In the genomic region with DNA sequence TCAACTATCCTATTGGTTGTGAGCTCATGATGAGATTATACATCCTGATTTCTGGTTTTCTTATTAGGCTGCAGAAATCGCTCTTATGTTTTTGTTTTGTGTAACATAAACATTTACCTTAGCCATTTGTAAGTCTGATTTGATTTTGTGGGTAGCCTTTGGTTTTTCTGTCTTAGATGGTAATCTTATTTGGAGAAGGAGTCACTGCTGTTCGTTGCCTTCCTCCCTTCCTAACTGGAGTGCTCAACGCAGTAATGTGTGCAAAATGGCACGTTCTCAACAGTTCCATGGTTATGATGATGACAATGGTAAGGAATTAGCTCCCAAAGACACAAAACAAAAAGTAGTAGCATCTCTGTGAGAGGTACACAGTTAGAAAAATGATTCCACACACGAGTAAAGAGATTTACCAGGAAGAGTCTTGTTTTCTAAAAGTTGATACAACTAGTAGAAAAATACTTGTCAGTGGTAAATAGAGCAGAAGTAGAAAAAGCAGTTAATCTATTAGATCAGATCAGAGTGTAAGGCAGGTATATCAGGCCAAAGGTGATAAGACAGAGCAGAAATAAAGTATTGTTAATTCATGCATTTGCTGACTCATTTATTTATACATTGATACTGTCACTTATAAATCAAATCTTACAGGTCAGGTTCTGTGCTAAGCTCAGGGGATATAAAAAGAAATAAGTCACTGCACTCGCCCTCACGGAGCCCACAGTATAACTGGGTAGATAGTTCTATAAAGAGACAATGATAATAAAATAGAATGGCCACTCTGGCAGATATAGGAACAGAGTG, we compare ENCODE assay signal across 1 cellular context.
TF ChIP-seq lines count a peak whose summit lies in the region.

No MANE protein-coding gene starts in this region.

TF ChIP-seq in GM23338, 12 proteins besides CTCF, POLR2A, EP300 and RAD21 (continued from another document):
- TF ChIP-seq, protein P1, sequence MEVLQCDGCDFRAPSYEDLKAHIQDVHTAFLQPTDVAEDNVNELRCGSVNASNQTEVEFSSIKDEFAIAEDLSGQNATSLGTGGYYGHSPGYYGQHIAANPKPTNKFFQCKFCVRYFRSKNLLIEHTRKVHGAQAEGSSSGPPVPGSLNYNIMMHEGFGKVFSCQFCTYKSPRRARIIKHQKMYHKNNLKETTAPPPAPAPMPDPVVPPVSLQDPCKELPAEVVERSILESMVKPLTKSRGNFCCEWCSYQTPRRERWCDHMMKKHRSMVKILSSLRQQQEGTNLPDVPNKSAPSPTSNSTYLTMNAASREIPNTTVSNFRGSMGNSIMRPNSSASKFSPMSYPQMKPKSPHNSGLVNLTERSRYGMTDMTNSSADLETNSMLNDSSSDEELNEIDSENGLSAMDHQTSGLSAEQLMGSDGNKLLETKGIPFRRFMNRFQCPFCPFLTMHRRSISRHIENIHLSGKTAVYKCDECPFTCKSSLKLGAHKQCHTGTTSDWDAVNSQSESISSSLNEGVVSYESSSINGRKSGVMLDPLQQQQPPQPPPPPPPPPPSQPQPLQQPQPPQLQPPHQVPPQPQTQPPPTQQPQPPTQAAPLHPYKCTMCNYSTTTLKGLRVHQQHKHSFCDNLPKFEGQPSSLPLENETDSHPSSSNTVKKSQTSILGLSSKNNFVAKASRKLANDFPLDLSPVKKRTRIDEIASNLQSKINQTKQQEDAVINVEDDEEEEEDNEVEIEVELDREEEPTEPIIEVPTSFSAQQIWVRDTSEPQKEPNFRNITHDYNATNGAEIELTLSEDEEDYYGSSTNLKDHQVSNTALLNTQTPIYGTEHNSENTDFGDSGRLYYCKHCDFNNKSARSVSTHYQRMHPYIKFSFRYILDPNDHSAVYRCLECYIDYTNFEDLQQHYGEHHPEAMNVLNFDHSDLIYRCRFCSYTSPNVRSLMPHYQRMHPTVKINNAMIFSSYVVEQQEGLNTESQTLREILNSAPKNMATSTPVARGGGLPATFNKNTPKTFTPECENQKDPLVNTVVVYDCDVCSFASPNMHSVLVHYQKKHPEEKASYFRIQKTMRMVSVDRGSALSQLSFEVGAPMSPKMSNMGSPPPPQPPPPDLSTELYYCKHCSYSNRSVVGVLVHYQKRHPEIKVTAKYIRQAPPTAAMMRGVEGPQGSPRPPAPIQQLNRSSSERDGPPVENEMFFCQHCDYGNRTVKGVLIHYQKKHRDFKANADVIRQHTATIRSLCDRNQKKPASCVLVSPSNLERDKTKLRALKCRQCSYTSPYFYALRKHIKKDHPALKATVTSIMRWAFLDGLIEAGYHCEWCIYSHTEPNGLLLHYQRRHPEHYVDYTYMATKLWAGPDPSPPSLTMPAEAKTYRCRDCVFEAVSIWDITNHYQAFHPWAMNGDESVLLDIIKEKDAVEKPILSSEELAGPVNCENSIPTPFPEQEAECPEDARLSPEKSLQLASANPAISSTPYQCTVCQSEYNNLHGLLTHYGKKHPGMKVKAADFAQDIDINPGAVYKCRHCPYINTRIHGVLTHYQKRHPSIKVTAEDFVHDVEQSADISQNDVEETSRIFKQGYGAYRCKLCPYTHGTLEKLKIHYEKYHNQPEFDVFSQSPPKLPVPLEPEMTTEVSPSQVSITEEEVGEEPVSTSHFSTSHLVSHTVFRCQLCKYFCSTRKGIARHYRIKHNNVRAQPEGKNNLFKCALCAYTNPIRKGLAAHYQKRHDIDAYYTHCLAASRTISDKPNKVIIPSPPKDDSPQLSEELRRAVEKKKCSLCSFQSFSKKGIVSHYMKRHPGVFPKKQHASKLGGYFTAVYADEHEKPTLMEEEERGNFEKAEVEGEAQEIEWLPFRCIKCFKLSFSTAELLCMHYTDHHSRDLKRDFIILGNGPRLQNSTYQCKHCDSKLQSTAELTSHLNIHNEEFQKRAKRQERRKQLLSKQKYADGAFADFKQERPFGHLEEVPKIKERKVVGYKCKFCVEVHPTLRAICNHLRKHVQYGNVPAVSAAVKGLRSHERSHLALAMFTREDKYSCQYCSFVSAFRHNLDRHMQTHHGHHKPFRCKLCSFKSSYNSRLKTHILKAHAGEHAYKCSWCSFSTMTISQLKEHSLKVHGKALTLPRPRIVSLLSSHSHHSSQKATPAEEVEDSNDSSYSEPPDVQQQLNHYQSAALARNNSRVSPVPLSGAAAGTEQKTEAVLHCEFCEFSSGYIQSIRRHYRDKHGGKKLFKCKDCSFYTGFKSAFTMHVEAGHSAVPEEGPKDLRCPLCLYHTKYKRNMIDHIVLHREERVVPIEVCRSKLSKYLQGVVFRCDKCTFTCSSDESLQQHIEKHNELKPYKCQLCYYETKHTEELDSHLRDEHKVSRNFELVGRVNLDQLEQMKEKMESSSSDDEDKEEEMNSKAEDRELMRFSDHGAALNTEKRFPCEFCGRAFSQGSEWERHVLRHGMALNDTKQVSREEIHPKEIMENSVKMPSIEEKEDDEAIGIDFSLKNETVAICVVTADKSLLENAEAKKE (CRISPR knock-in tag; IDR thresholded peaks at IDR 0.05), result no peak
- TF ChIP-seq EZH2 (IDR thresholded peaks at IDR 0.05; ENCODE audit: low read depth, unreplicated experiment) (no peak), POLR2AphosphoS5 (IDR thresholded peaks at IDR 0.05; ENCODE audit: low read depth) (no peak), EZH2phosphoT487 (IDR thresholded peaks at IDR 0.05; ENCODE audit: unreplicated experiment) (no peak), ZNF331 (CRISPR knock-in tag; IDR thresholded peaks at IDR 0.05; ENCODE audit: low read depth) (no peak), ZNF114 (CRISPR knock-in tag; IDR thresholded peaks at IDR 0.05) (no peak)
- TF ChIP-seq, protein P2, sequence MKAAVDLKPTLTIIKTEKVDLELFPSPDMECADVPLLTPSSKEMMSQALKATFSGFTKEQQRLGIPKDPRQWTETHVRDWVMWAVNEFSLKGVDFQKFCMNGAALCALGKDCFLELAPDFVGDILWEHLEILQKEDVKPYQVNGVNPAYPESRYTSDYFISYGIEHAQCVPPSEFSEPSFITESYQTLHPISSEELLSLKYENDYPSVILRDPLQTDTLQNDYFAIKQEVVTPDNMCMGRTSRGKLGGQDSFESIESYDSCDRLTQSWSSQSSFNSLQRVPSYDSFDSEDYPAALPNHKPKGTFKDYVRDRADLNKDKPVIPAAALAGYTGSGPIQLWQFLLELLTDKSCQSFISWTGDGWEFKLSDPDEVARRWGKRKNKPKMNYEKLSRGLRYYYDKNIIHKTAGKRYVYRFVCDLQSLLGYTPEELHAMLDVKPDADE (IDR thresholded peaks at IDR 0.05), result no peak
- TF ChIP-seq, protein P3, sequence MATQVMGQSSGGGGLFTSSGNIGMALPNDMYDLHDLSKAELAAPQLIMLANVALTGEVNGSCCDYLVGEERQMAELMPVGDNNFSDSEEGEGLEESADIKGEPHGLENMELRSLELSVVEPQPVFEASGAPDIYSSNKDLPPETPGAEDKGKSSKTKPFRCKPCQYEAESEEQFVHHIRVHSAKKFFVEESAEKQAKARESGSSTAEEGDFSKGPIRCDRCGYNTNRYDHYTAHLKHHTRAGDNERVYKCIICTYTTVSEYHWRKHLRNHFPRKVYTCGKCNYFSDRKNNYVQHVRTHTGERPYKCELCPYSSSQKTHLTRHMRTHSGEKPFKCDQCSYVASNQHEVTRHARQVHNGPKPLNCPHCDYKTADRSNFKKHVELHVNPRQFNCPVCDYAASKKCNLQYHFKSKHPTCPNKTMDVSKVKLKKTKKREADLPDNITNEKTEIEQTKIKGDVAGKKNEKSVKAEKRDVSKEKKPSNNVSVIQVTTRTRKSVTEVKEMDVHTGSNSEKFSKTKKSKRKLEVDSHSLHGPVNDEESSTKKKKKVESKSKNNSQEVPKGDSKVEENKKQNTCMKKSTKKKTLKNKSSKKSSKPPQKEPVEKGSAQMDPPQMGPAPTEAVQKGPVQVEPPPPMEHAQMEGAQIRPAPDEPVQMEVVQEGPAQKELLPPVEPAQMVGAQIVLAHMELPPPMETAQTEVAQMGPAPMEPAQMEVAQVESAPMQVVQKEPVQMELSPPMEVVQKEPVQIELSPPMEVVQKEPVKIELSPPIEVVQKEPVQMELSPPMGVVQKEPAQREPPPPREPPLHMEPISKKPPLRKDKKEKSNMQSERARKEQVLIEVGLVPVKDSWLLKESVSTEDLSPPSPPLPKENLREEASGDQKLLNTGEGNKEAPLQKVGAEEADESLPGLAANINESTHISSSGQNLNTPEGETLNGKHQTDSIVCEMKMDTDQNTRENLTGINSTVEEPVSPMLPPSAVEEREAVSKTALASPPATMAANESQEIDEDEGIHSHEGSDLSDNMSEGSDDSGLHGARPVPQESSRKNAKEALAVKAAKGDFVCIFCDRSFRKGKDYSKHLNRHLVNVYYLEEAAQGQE (IDR thresholded peaks at IDR 0.05; ENCODE audit: unreplicated experiment), result no peak
